16 cellular contexts compared by ENCODE assay signal in the genomic region with DNA sequence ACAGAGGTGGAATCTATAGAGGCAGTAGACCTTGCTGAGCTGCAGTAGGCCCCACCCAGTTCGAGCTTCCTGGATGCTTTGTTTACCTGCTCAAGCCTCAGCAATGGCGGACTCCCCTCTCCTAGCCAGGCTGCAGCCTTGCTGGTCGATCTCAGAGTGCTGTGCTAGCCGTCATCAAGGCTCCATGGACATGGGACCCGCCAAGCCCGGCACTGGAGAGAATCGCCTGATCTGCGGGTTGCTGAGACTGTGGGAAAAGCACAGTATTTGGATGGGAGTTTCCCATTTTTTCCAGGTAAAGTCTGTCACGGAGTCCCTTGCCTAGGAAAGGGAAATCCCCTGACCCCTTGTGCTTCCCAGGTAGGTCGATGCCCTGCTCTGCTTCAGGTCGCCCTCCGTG.
A peak's percentile ranks its signal among the peaks of the same experiment; 100 is the strongest.
DNase-seq lines count a peak whose midpoint lies in the region; TF ChIP-seq lines count a peak whose summit lies in the region.
"Had no signal": no experiment of that assay in that cellular context is flagged by ENCODE, and none has a peak within 500 bp of the region (broad histone marks: within the 10 kb centered on the region; RNA-seq: fewer than 3 reads in every experiment).

No MANE protein-coding gene starts in this region.

- H3K27me3 ChIP-seq in SK-N-SH (ENCODE audit: insufficient read depth), result no peaks in the 10 kb centered on the region

- H3K9ac ChIP-seq in SK-N-SH, result no peak overlapping the region

- H3K36me3 ChIP-seq in SK-N-SH (replicated peaks in 1 of 2; ENCODE audit: control insufficient read depth in 1 of 2, insufficient read depth in 2 of 2, low read length in 1 of 2), result no peaks in the 10 kb centered on the region
- H3K36me3 ChIP-seq: HAP-1 had no signal

- no peak for TF ChIP-seq EP300 in SK-N-SH (IDR thresholded peaks at IDR 0.05; ENCODE audit: borderline replicate concordance in 1 of 2, low read depth in 1 of 2, low read length in 1 of 2)

- no peaks in the 10 kb centered on the region for H4K20me1 ChIP-seq in SK-N-SH (ENCODE audit: insufficient read depth)

- no peak for TF ChIP-seq RAD21 in SK-N-SH (IDR thresholded peaks at IDR 0.05; ENCODE audit: low read length)

- TF ChIP-seq CTCF in C4-2B (conservative IDR thresholded peaks at IDR 0.05), result no peak
- no peak for TF ChIP-seq CTCF in SK-N-SH (IDR thresholded peaks at IDR 0.05)

- H3K4me2 ChIP-seq in SK-N-SH, result no peak overlapping the region
- H3K4me2 ChIP-seq: PC-9 had no signal

- H3F3A ChIP-seq in SK-N-SH (replicated peaks; ENCODE audit: insufficient read depth), result no peaks in the 10 kb centered on the region

- no peak overlapping the region; a peak in 1 of 4 replicates for H3K4me3 ChIP-seq in SK-N-SH (ENCODE audit: low read depth in 2 of 2, low read length in 1 of 2)
- H3K4me3 ChIP-seq: HAP-1, PC-9 had no signal

- H3K4me1 ChIP-seq in SK-N-SH (ENCODE audit: control insufficient read depth in 1 of 2, insufficient read depth in 2 of 2, low read depth in 1 of 2, low read length in 1 of 2), result no peaks in the 10 kb centered on the region
- H3K4me1 ChIP-seq: HAP-1 had no signal

- H3K9me2 ChIP-seq in SK-N-SH, result no peaks in the 10 kb centered on the region

- H3K27ac ChIP-seq in C4-2B, result peak overlapping the region; percentile 24; the same call in 1 of the 2 replicates
- H3K27ac ChIP-seq in SK-N-SH (ENCODE audit: low read depth in 2 of 2, low read length in 1 of 2), result no peak overlapping the region
- H3K27ac ChIP-seq: PC-9 had no signal

- DNase-seq in DMS153 (lab: John Stamatoyannopoulos, UW), result peak; percentile 4
- peak; percentile 0 to 2 for DNase-seq in NCI-H1930 (lab: John Stamatoyannopoulos, UW)
- peak; percentile 32 for DNase-seq in NCI-H774 (lab: John Stamatoyannopoulos, UW)
- DNase-seq in NCI-H128 (lab: John Stamatoyannopoulos, UW; ENCODE audit: unreplicated experiment), result no peak
- no peak for DNase-seq in SK-N-SH
- DNase-seq in GM19238 (ENCODE audit: insufficient read length, low spot score), result no peak
- no peak for DNase-seq in OCI-M1 (lab: John Stamatoyannopoulos, UW)
- DNase-seq: COR-L47, DMS 273 treated with DMSO at 0.1 percent for 48 hours, GDM1, NCI-H1092 treated with DMSO at 0.1 percent for 48 hours, NCI-H187 treated with DMSO at 0.1 percent for 48 hours, NCI-H524 had no signal

- H2AFZ ChIP-seq in SK-N-SH (ENCODE audit: low read depth), result no peak overlapping the region
- H2AFZ ChIP-seq: PC-9 had no signal

- WGBS in SK-N-SH (ENCODE audit: low lambda C conversion rate), result 4% methylated on average over 12 of the region's 12 CpGs

- H3K9me3 ChIP-seq in SK-N-SH, result no peaks in the 10 kb centered on the region
- H3K9me3 ChIP-seq: HAP-1 had no signal

- CTCF ChIA-PET in SK-N-SH (lab: Yijun Ruan, JAX), result no interaction called here

- POLR2A ChIA-PET in SK-N-SH (lab: Yijun Ruan, JAX), result no interaction called here

- no peaks in the 10 kb centered on the region for H3K79me2 ChIP-seq in SK-N-SH (ENCODE audit: insufficient read depth)

TF ChIP-seq in SK-N-SH, 30 proteins besides CTCF, POLR2A, EP300 and RAD21:
- TF ChIP-seq, protein P1, sequence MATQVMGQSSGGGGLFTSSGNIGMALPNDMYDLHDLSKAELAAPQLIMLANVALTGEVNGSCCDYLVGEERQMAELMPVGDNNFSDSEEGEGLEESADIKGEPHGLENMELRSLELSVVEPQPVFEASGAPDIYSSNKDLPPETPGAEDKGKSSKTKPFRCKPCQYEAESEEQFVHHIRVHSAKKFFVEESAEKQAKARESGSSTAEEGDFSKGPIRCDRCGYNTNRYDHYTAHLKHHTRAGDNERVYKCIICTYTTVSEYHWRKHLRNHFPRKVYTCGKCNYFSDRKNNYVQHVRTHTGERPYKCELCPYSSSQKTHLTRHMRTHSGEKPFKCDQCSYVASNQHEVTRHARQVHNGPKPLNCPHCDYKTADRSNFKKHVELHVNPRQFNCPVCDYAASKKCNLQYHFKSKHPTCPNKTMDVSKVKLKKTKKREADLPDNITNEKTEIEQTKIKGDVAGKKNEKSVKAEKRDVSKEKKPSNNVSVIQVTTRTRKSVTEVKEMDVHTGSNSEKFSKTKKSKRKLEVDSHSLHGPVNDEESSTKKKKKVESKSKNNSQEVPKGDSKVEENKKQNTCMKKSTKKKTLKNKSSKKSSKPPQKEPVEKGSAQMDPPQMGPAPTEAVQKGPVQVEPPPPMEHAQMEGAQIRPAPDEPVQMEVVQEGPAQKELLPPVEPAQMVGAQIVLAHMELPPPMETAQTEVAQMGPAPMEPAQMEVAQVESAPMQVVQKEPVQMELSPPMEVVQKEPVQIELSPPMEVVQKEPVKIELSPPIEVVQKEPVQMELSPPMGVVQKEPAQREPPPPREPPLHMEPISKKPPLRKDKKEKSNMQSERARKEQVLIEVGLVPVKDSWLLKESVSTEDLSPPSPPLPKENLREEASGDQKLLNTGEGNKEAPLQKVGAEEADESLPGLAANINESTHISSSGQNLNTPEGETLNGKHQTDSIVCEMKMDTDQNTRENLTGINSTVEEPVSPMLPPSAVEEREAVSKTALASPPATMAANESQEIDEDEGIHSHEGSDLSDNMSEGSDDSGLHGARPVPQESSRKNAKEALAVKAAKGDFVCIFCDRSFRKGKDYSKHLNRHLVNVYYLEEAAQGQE (IDR thresholded peaks at IDR 0.05; ENCODE audit: low read depth, low read length), result no peak
- TF ChIP-seq RFX5 (IDR thresholded peaks at IDR 0.05; ENCODE audit: low read length), result no peak

Comparison
In these comparisons a context has a peak if more than half of its experiments do, and no peak if none do; other contexts are left out.
1. DNase-seq: peak in DMS153 (single experiment), NCI-H1930 (2 of 2) and NCI-H774 (single experiment); none in NCI-H128 (single experiment), SK-N-SH (single experiment), GM19238 (single experiment) and OCI-M1 (single experiment).